ENCODE assay signal across 12 cellular contexts in genomic region chr1:23597635-23598388, GRCh38. TPM values are rescaled to one million over a fixed set of nuclear protein-coding genes. Genes with fewer than 3 reads are reported as not detected.
DNase-seq lines count a peak whose midpoint lies in the region; ATAC-seq, FAIRE-seq and TF ChIP-seq lines count a peak whose summit lies in the region.
"Had no signal": no experiment of that assay in that cellular context is flagged by ENCODE, and none has a peak within 500 bp of the region (broad histone marks: within the 10 kb centered on the region; RNA-seq: fewer than 3 reads in every experiment).

No MANE protein-coding gene starts in this region.

- peaks cover 0 to 16% (median 5%) of the 10 kb centered on the region in 3 donors for H3K4me1 ChIP-seq in pancreas

- H3K4me3 ChIP-seq in pancreas = no peak overlapping the region
- H3K4me3 ChIP-seq: tibial nerve had no signal

- H3K27me3 ChIP-seq in pancreas = no peaks in the 10 kb centered on the region
- H3K27me3 ChIP-seq: tibial nerve had no signal

- no peak for FAIRE-seq in pancreas (lab: Jason Lieb, UNC)
- FAIRE-seq: GM18507 had no signal

- no peaks in the 10 kb centered on the region for H3K36me3 ChIP-seq in pancreas
- H3K36me3 ChIP-seq: tibial nerve had no signal

- no peak for DNase-seq in activated T-cell treated with anti-CD3 and anti-CD28 coated beads, Interleukin-2, amount 50 U/mL, for 72 hours
- no peak for DNase-seq in activated T-cell treated with anti-CD3 and anti-CD28 coated beads, Interleukin-2, amount 50 U/mL, for 1 hour
- DNase-seq in NCI-H2227 (lab: John Stamatoyannopoulos, UW; ENCODE audit: unreplicated experiment) (peak; percentile 81), SW480 (ENCODE audit: low spot score) (no peak), pancreas (no peak)
- DNase-seq in central memory CD8-positive, alpha-beta T cell (ENCODE audit: low spot score in 2 of 2) = no peak
- DNase-seq: activated T-cell treated with anti-CD3 and anti-CD28 coated beads, Interleukin-2, amount 50 U/mL, for 48 hours; effector CD4-positive, alpha-beta T cell had no signal

- 84 to 89% methylated on average over 4 of the region's 4 CpGs for WGBS in pancreas, 2 donors

- no peak overlapping the region for H3K27ac ChIP-seq in pancreas
- H3K27ac ChIP-seq: tibial nerve had no signal

- peaks cover 90% of the 10 kb centered on the region for H3K4me1 Mint-ChIP-seq in activated T-cell treated with anti-CD3 and anti-CD28 coated beads, Interleukin-2, amount 50 U/mL, for 72 hours (ENCODE audit: low read depth)
- peaks cover 57% of the 10 kb centered on the region for H3K4me1 Mint-ChIP-seq in central memory CD8-positive, alpha-beta T cell
- H3K4me1 Mint-ChIP-seq in stimulated activated memory B cell treated with anti-CD40 and anti-IgM and Interleukin-4, amounts not matched to agents 10 μg/mL and 1 μg/mL and 100 μg/mL, for 72 hours = peaks cover 86% of the 10 kb centered on the region

- H3K9me3 Mint-ChIP-seq in activated T-cell treated with anti-CD3 and anti-CD28 coated beads, Interleukin-2, amount 50 U/mL, for 72 hours = no peaks in the 10 kb centered on the region
- no peaks in the 10 kb centered on the region for H3K9me3 Mint-ChIP-seq in central memory CD8-positive, alpha-beta T cell
- no peaks in the 10 kb centered on the region for H3K9me3 Mint-ChIP-seq in stimulated activated memory B cell treated with anti-CD40 and anti-IgM and Interleukin-4, amounts not matched to agents 10 μg/mL and 1 μg/mL and 100 μg/mL, for 72 hours

- no peaks in the 10 kb centered on the region for H3K36me3 Mint-ChIP-seq in activated T-cell treated with anti-CD3 and anti-CD28 coated beads, Interleukin-2, amount 50 U/mL, for 72 hours (ENCODE audit: insufficient read depth in 2 of 2)
- H3K36me3 Mint-ChIP-seq in central memory CD8-positive, alpha-beta T cell (ENCODE audit: insufficient read depth) = no peaks in the 10 kb centered on the region
- H3K36me3 Mint-ChIP-seq in stimulated activated memory B cell treated with anti-CD40 and anti-IgM and Interleukin-4, amounts not matched to agents 10 μg/mL and 1 μg/mL and 100 μg/mL, for 72 hours = no peaks in the 10 kb centered on the region

- no peak for ATAC-seq in activated T-cell treated with anti-CD3 and anti-CD28 coated beads, Interleukin-2, amount 50 U/mL, for 72 hours (replicated peaks in 1 of 2)
- ATAC-seq in central memory CD8-positive, alpha-beta T cell (replicated peaks; ENCODE audit: extremely low read depth, poor library complexity, severe bottlenecking) = no peak
- ATAC-seq in stimulated activated memory B cell treated with anti-CD40 and anti-IgM and Interleukin-4, amounts not matched to agents 10 μg/mL and 1 μg/mL and 100 μg/mL, for 72 hours = no peak
- ATAC-seq in HG03469 (IDR thresholded peaks at IDR 0.05; ENCODE audit: unreplicated experiment) = no peak
- no peak for ATAC-seq in pancreas

- intact Hi-C loops in pancreas (cut with DNase I) = no loop called here

- peak overlapping the region; percentile 55 for H3K27ac Mint-ChIP-seq in activated T-cell treated with anti-CD3 and anti-CD28 coated beads, Interleukin-2, amount 50 U/mL, for 72 hours
- H3K27ac Mint-ChIP-seq in central memory CD8-positive, alpha-beta T cell (ENCODE audit: low read depth) = peak overlapping the region; percentile 54
- peak overlapping the region; percentile 94 for H3K27ac Mint-ChIP-seq in stimulated activated memory B cell treated with anti-CD40 and anti-IgM and Interleukin-4, amounts not matched to agents 10 μg/mL and 1 μg/mL and 100 μg/mL, for 72 hours

- H3K4me3 Mint-ChIP-seq in activated T-cell treated with anti-CD3 and anti-CD28 coated beads, Interleukin-2, amount 50 U/mL, for 72 hours = peak overlapping the region in 1 of 2 donors; percentile 17
- peak overlapping the region; percentile 25 for H3K4me3 Mint-ChIP-seq in central memory CD8-positive, alpha-beta T cell
- no peak overlapping the region for H3K4me3 Mint-ChIP-seq in stimulated activated memory B cell treated with anti-CD40 and anti-IgM and Interleukin-4, amounts not matched to agents 10 μg/mL and 1 μg/mL and 100 μg/mL, for 72 hours

- TF ChIP-seq CTCF in pancreas (IDR thresholded peaks at IDR 0.05) = no peak

- H3K27me3 Mint-ChIP-seq in activated T-cell treated with anti-CD3 and anti-CD28 coated beads, Interleukin-2, amount 50 U/mL, for 72 hours (ENCODE audit: low read depth) = no peaks in the 10 kb centered on the region
- no peaks in the 10 kb centered on the region for H3K27me3 Mint-ChIP-seq in central memory CD8-positive, alpha-beta T cell
- H3K27me3 Mint-ChIP-seq in stimulated activated memory B cell treated with anti-CD40 and anti-IgM and Interleukin-4, amounts not matched to agents 10 μg/mL and 1 μg/mL and 100 μg/mL, for 72 hours = no peaks in the 10 kb centered on the region

- H3K9me3 ChIP-seq in pancreas = no peaks in the 10 kb centered on the region
- H3K9me3 ChIP-seq: tibial nerve had no signal

RNA-seq across cellular contexts. Expression of gene ID3, which starts 38.5 kb away (rescaled TPM):
- total RNA-seq in activated T-cell treated with anti-CD3 and anti-CD28 coated beads, Interleukin-2, amount 50 U/mL, for 72 hours = 10 to 100 TPM; 32.3 to 37.2 TPM
- total RNA-seq in pancreas = 10 to 100 TPM; 16.6 to 54.0 (median 31.2) TPM
- polyA plus RNA-seq in pancreas = 10 to 100 TPM; 40.1 to 51.9 TPM
